Comparison of ENCODE assay signal across 8 cellular contexts in genomic region chr2:25982273-25982967, GRCh38. TPM values are rescaled to one million over a fixed set of nuclear protein-coding genes. Genes with fewer than 3 reads are reported as not detected.
DNase-seq lines count a peak whose midpoint lies in the region; ATAC-seq and TF ChIP-seq lines count a peak whose summit lies in the region.

KIF3C (minus strand) TSS chr2:25982497; CDS start chr2:25981917, 580 bp downstream.

- no peak within 1 kb of the TSS for H3K27ac ChIP-seq in OCI-LY1 (ENCODE audit: low read depth, low read length, poor library complexity, severe bottlenecking)

- intact Hi-C loops in mucosa of descending colon (cut with DNase I, micrococcal nuclease): no loop called here

- peak within 1 kb of the TSS; percentile 35; the same call in 1 of the 2 replicates for H2AFZ ChIP-seq in OCI-LY1 (ENCODE audit: low read length)

- no peaks in the 10 kb centered on the region for H3K9me3 ChIP-seq in OCI-LY1 (ENCODE audit: low read length)
- no peaks in the 10 kb centered on the region for H3K9me3 ChIP-seq in mucosa of descending colon

- H3K9ac ChIP-seq in OCI-LY1 (ENCODE audit: low read length): peak within 1 kb of the TSS; percentile 73

- no peaks in the 10 kb centered on the region for H4K20me1 ChIP-seq in OCI-LY1 (ENCODE audit: insufficient read depth, low read length)

- H3K4me1 ChIP-seq in OCI-LY1 (ENCODE audit: insufficient read depth, low read length, severe bottlenecking): peaks cover 9% of the 10 kb centered on the region
- H3K4me1 ChIP-seq in mucosa of descending colon (ENCODE audit: low read depth): peaks cover 6% of the 10 kb centered on the region

- H3K36me3 ChIP-seq in OCI-LY1 (ENCODE audit: insufficient read depth, low read length) (no peaks in the 10 kb centered on the region), mucosa of descending colon (ENCODE audit: low read depth) (no peaks in the 10 kb centered on the region)

- H3F3A ChIP-seq in OCI-LY1 (ENCODE audit: insufficient read depth, low read length): no peaks in the 10 kb centered on the region

- peak; percentile 43 for DNase-seq in AG10803 (ENCODE audit: low read depth)
- DNase-seq in HT1080 (ENCODE audit: low read depth): peak; percentile 64
- DNase-seq in activated T-cell treated with anti-CD3 and anti-CD28 coated beads for 4 hours: peak; percentile 53
- no peak for DNase-seq in epithelial cell of proximal tubule (ENCODE audit: low read depth)
- peak; percentile 72 to 75 (median 72) for DNase-seq in mucosa of descending colon
- DNase-seq in stimulated activated CD8-positive, alpha-beta memory T cell treated with anti-CD3 and anti-CD28 coated beads, Interleukin-4, amount 100 ng/mL, for 1 hour (ENCODE audit: low read depth in 2 of 2, low spot score in 1 of 2): peak; percentile 44

- no peak for TF ChIP-seq CTCF in AG10803 (conservative IDR thresholded peaks at IDR 0.05; ENCODE audit: low read length)
- TF ChIP-seq CTCF in OCI-LY1 (IDR thresholded peaks at IDR 0.05; ENCODE audit: low read length): no peak
- TF ChIP-seq CTCF in epithelial cell of proximal tubule (conservative IDR thresholded peaks at IDR 0.05; ENCODE audit: low read depth, low read length): no peak
- TF ChIP-seq CTCF in mucosa of descending colon (IDR thresholded peaks at IDR 0.05): no peak

- H3K4me3 ChIP-seq in AG10803 (ENCODE audit: low read length): peak within 1 kb of the TSS; percentile 75
- peak within 1 kb of the TSS; percentile 80 for H3K4me3 ChIP-seq in OCI-LY1 (ENCODE audit: low read depth, low read length, poor library complexity, severe bottlenecking)
- peak within 1 kb of the TSS; percentile 84 for H3K4me3 ChIP-seq in epithelial cell of proximal tubule (ENCODE audit: low read depth, low read length)
- peak within 1 kb of the TSS; percentile 40 for H3K4me3 ChIP-seq in mucosa of descending colon

- no peaks in the 10 kb centered on the region for H3K9me2 ChIP-seq in OCI-LY1 (ENCODE audit: low read depth, low read length)

- H3K79me2 ChIP-seq in OCI-LY1 (ENCODE audit: insufficient read depth, low read length): no peaks in the 10 kb centered on the region

- ATAC-seq in GM19328 (IDR thresholded peaks at IDR 0.05; ENCODE audit: unreplicated experiment) (peak; percentile 71), mucosa of descending colon (peak; percentile 92)

- peak within 1 kb of the TSS; percentile 92 for H3K4me2 ChIP-seq in OCI-LY1 (ENCODE audit: low read length)

- no peaks in the 10 kb centered on the region; the same call in 1 of the 2 replicates for H3K27me3 ChIP-seq in OCI-LY1 (ENCODE audit: insufficient read depth, low read length)

RNA-seq across cellular contexts. Expression of gene KIF3C, which starts in this region (rescaled TPM):
- total RNA-seq in HT1080 (2014; rRNA removed; shearing (Covaris generic)): 10.2 and 17.5 TPM in 2 replicates
- polyA plus RNA-seq in HT1080 (2015; cell fraction: cytosol; rRNA removed): 11.4 and 12.8 TPM in 2 replicates
- polyA plus RNA-seq in HT1080 (2015; cell fraction: nucleus; rRNA removed): 6.9 and 7.2 TPM in 2 replicates
- total RNA-seq in epithelial cell of proximal tubule: 26.3 and 30.1 TPM in 2 replicates
- total RNA-seq in mucosa of descending colon: 10 to 100 TPM in 1 of 3 donors, 1 to 10 TPM in 2; 1.7 to 14.9 (median 3.3) TPM
